In genomic region chr14:73461478-73462077, GRCh38 we compare ENCODE assay signal across 9 cellular contexts. TPM values are rescaled to one million over a fixed set of nuclear protein-coding genes. Genes with fewer than 3 reads are reported as not detected.
A peak's percentile ranks its signal among the peaks of the same experiment; 100 is the strongest.
DNase-seq lines count a peak whose midpoint lies in the region; ATAC-seq, FAIRE-seq and TF ChIP-seq lines count a peak whose summit lies in the region.
"Had no signal": no experiment of that assay in that cellular context is flagged by ENCODE, and none has a peak within 500 bp of the region (broad histone marks: within the 10 kb centered on the region; RNA-seq: fewer than 3 reads in every experiment).

No MANE protein-coding gene starts in this region.

- peak overlapping the region; percentile 45 for H3K27ac Mint-ChIP-seq in chondrocyte (ENCODE audit: unreplicated experiment)
- no peak overlapping the region for H3K27ac Mint-ChIP-seq in activated CD8-positive, alpha-beta T cell treated with anti-CD3 and anti-CD28 coated beads, Interleukin-2, amount 10 ng/mL, durations not matched to agents 7 days and 5 days

- no peak overlapping the region for H3K4me3 Mint-ChIP-seq in chondrocyte (ENCODE audit: unreplicated experiment)
- H3K4me3 Mint-ChIP-seq in activated CD8-positive, alpha-beta T cell treated with anti-CD3 and anti-CD28 coated beads, Interleukin-2, amount 10 ng/mL, durations not matched to agents 7 days and 5 days, result no peak overlapping the region
- H3K4me3 Mint-ChIP-seq: activated T-helper 1 cell treated with anti-CD3 and anti-CD28 coated beads, Interleukin-12 subunit alpha, Interleukin-12 subunit beta, Interleukin-2, Interleukin-4 antibody, amounts not matched to agents 30 ng/mL and 10 ng/mL and 1 ng/mL, durations not matched to agents 14 hours and 24 hours and 36 hours had no signal

- ATAC-seq in A549 (no peak), GM19395 (IDR thresholded peaks at IDR 0.05; ENCODE audit: unreplicated experiment) (no peak), GM18870 (IDR thresholded peaks at IDR 0.05; ENCODE audit: unreplicated experiment) (no peak)
- no peak for ATAC-seq in activated CD8-positive, alpha-beta T cell treated with anti-CD3 and anti-CD28 coated beads, Interleukin-2, amount 10 ng/mL, durations not matched to agents 7 days and 5 days

- H3K4me1 ChIP-seq in A549 (peaks cover 71% of the 10 kb centered on the region), mucosa of stomach (ENCODE audit: control insufficient read depth, insufficient read depth, low read length) (peaks cover 54% of the 10 kb centered on the region)

- 28% methylated on average over 7 of the region's 7 CpGs for WGBS in A549 (ENCODE audit: missing lambda C conversion rate)

- H3K9ac ChIP-seq in mucosa of stomach (ENCODE audit: low read length), result peak overlapping the region; percentile 62

- H3K9me3 Mint-ChIP-seq in chondrocyte (ENCODE audit: low read depth), result no peaks in the 10 kb centered on the region
- no peaks in the 10 kb centered on the region for H3K9me3 Mint-ChIP-seq in activated CD8-positive, alpha-beta T cell treated with anti-CD3 and anti-CD28 coated beads, Interleukin-2, amount 10 ng/mL, durations not matched to agents 7 days and 5 days (ENCODE audit: insufficient read depth)
- H3K9me3 Mint-ChIP-seq: activated T-helper 1 cell treated with anti-CD3 and anti-CD28 coated beads, Interleukin-12 subunit alpha, Interleukin-12 subunit beta, Interleukin-2, Interleukin-4 antibody, amounts not matched to agents 30 ng/mL and 10 ng/mL and 1 ng/mL, durations not matched to agents 14 hours and 24 hours and 36 hours had no signal

- no peak for TF ChIP-seq EP300 in A549 (IDR thresholded peaks at IDR 0.05)

- H3K4me3 ChIP-seq in A549, result peak overlapping the region; percentile 29
- no peak overlapping the region for H3K4me3 ChIP-seq in HL-60 (replicated peaks; ENCODE audit: insufficient read depth, low read length)
- peak overlapping the region; percentile 23 for H3K4me3 ChIP-seq in mucosa of stomach (ENCODE audit: low read length)

- FAIRE-seq in A549 (lab: Jason Lieb, UNC), result no peak

- H3K27me3 ChIP-seq in HL-60 (ENCODE audit: insufficient read depth, poor library complexity, severe bottlenecking) (no peaks in the 10 kb centered on the region), mucosa of stomach (ENCODE audit: control insufficient read depth, insufficient read depth, low read length) (no peaks in the 10 kb centered on the region)

- peak overlapping the region; percentile 82 for H3K4me2 ChIP-seq in A549

- H3K4me1 Mint-ChIP-seq in chondrocyte (ENCODE audit: low read depth), result peaks cover 66% of the 10 kb centered on the region
- H3K4me1 Mint-ChIP-seq in activated CD8-positive, alpha-beta T cell treated with anti-CD3 and anti-CD28 coated beads, Interleukin-2, amount 10 ng/mL, durations not matched to agents 7 days and 5 days (ENCODE audit: low read depth), result peaks cover 57% of the 10 kb centered on the region

- DNase-seq in A549 (ENCODE audit: low read depth in 1 of 2, low spot score in 1 of 2) (no peak), HL-60 (ENCODE audit: low read depth in 1 of 2, low spot score in 1 of 2) (no peak), chondrocyte (ENCODE audit: low spot score) (no peak), Ammon's horn (ENCODE audit: low spot score) (no peak)
- DNase-seq in activated CD8-positive, alpha-beta T cell treated with anti-CD3 and anti-CD28 coated beads, Interleukin-2, amount 10 ng/mL, durations not matched to agents 7 days and 5 days, result no peak

- TF ChIP-seq RAD21 in A549 (conservative IDR thresholded peaks at IDR 0.05 in 1 of 2, IDR thresholded peaks at IDR 0.05 in 1 of 2), result no peak

- no peak for TF ChIP-seq CTCF in A549 (IDR thresholded peaks at IDR 0.05)
- TF ChIP-seq CTCF in HL-60 (IDR thresholded peaks at IDR 0.05; ENCODE audit: insufficient read depth, low read length), result no peak
- TF ChIP-seq CTCF in chondrocyte (IDR thresholded peaks at IDR 0.05), result no peak

- peaks cover 1% of the 10 kb centered on the region for H3K36me3 Mint-ChIP-seq in chondrocyte (ENCODE audit: low read depth)
- H3K36me3 Mint-ChIP-seq in activated CD8-positive, alpha-beta T cell treated with anti-CD3 and anti-CD28 coated beads, Interleukin-2, amount 10 ng/mL, durations not matched to agents 7 days and 5 days (ENCODE audit: low read depth), result peaks cover 7% of the 10 kb centered on the region

- CTCF ChIA-PET in A549 (lab: Yijun Ruan, JAX), result interaction anchor here (1.0 to 8.2 kb wide), 5 partner anchors 10 to 244 kb away, joined by 4 to 104 read pairs (median 6); no protein-coding TSS in a partner anchor
- CTCF ChIA-PET in activated CD8-positive, alpha-beta T cell treated with anti-CD3 and anti-CD28 coated beads, Interleukin-2, amount 10 ng/mL, durations not matched to agents 7 days and 5 days (lab: Charles Lee), result interaction anchor here (1.6 to 2.8 kb wide), 3 partner anchors 11 to 166 kb away, joined by 11 to 19 read pairs (median 15); no protein-coding TSS in a partner anchor

- H3K9me3 ChIP-seq in A549 (no peaks in the 10 kb centered on the region), mucosa of stomach (ENCODE audit: control insufficient read depth, low read length) (no peaks in the 10 kb centered on the region)

- TF ChIP-seq POLR2A in A549 (IDR thresholded peaks at IDR 0.05; ENCODE audit: low read length), result no peak

- POLR2A ChIA-PET in A549 (lab: Yijun Ruan, JAX), result interaction anchor here (1.2 kb wide), 1 partner anchor 29 kb away, joined by 4 read pairs; the partner anchor contains the start of gene RIOX1
- POLR2A ChIA-PET in activated CD8-positive, alpha-beta T cell treated with anti-CD3 and anti-CD28 coated beads, Interleukin-2, amount 10 ng/mL, durations not matched to agents 7 days and 5 days (lab: Charles Lee), result no interaction called here

- H3K36me3 ChIP-seq in mucosa of stomach (ENCODE audit: control insufficient read depth, insufficient read depth, low read length), result no peaks in the 10 kb centered on the region

- H3K27ac ChIP-seq in A549 (peak overlapping the region; percentile 77 to 84), HL-60 (replicated peaks) (peak overlapping the region; percentile 56)

- H3K27me3 Mint-ChIP-seq in chondrocyte (ENCODE audit: low read depth), result no peaks in the 10 kb centered on the region
- peaks cover 3% of the 10 kb centered on the region for H3K27me3 Mint-ChIP-seq in activated CD8-positive, alpha-beta T cell treated with anti-CD3 and anti-CD28 coated beads, Interleukin-2, amount 10 ng/mL, durations not matched to agents 7 days and 5 days (ENCODE audit: low read depth)

TF ChIP-seq in A549, 52 proteins besides CTCF, POLR2A, EP300 and RAD21:
- TF ChIP-seq ZFP36 (IDR thresholded peaks at IDR 0.05; ENCODE audit: borderline replicate concordance, partially characterized antibody) (no peak), CHD4 (IDR thresholded peaks at IDR 0.05; ENCODE audit: borderline replicate concordance) (0 out of 2 replicates have a peak, but pooled peaks have one; percentile 32), EHMT2 (IDR thresholded peaks at IDR 0.05; ENCODE audit: low read depth) (peak; percentile 58; the same call in 1 of the 2 replicates)

RNA-seq across cellular contexts. Expression of gene NUMB, which starts 3.2 kb away (rescaled TPM):
- 134 and 151 TPM in 2 replicates for polyA plus RNA-seq in A549 (2011; rRNA removed)
- polyA plus RNA-seq in A549 (2012; cell fraction: cytosol; rRNA removed), result 53.2 and 62.9 TPM in 2 replicates
- 91.2 and 105 TPM in 2 replicates for polyA plus RNA-seq in A549 (2012; cell fraction: nucleus; rRNA removed)
- 34.6 to 41.2 TPM (median 40.8 TPM) in 3 replicates for polyA plus RNA-seq in A549 (2017; fragmentation: RNase III; extraction: RNeasy Plus Mini Kit Qiagen cat#74134 plus additional on column Dnase treatment)
- polyA minus RNA-seq in A549 (2011; rRNA and poly(A)+ RNA removed), result 164 and 177 TPM in 2 replicates
- total RNA-seq in chondrocyte, result 59.2 to 60.9 TPM (median 60.7 TPM) in 3 replicates
- 10 to 100 TPM; 37.7 to 40.2 TPM for total RNA-seq in activated CD8-positive, alpha-beta T cell treated with anti-CD3 and anti-CD28 coated beads, Interleukin-2, amount 10 ng/mL, durations not matched to agents 7 days and 5 days

RNA-seq across cellular contexts. Expression of gene RIOX1, which starts 29.2 kb away (rescaled TPM):
- 11.4 and 11.9 TPM in 2 replicates for polyA plus RNA-seq in A549 (2011; rRNA removed)
- 16.2 and 22.3 TPM in 2 replicates for polyA plus RNA-seq in A549 (2012; cell fraction: cytosol; rRNA removed)
- polyA plus RNA-seq in A549 (2012; cell fraction: nucleus; rRNA removed), result 18.7 and 24.0 TPM in 2 replicates
- 16.5 to 17.5 TPM (median 17.1 TPM) in 3 replicates for polyA plus RNA-seq in A549 (2017; fragmentation: RNase III; extraction: RNeasy Plus Mini Kit Qiagen cat#74134 plus additional on column Dnase treatment)
- 20.1 and 21.5 TPM in 2 replicates for polyA minus RNA-seq in A549 (2011; rRNA and poly(A)+ RNA removed)
- 12.4 to 13.1 TPM (median 12.9 TPM) in 3 replicates for total RNA-seq in chondrocyte
- 10 to 100 TPM; 22.2 to 22.8 TPM for total RNA-seq in activated CD8-positive, alpha-beta T cell treated with anti-CD3 and anti-CD28 coated beads, Interleukin-2, amount 10 ng/mL, durations not matched to agents 7 days and 5 days
